Comparison of ENCODE assay signal across 9 cellular contexts in the genomic region with DNA sequence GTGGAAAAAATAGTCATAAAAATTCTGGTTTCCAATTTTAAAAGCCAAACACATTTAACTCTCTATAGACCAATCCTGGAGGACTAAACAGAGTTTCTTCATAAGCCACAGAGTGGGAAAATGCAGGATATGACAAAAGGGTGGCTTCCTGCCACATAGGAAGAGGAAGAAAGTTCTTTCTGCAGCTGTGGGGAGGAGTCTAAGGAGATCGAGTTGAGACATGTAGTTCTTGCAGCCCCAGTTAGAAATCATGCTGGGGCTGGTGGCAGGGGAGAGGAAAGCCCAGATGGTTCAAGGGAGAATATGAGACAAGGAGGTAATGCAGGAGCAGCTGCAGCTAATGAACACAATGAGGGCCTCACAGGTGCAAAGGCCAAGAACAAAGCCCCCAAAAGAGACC.
DNase-seq lines count a peak whose midpoint lies in the region; ATAC-seq and TF ChIP-seq lines count a peak whose summit lies in the region.
"Had no signal": no experiment of that assay in that cellular context is flagged by ENCODE, and none has a peak within 500 bp of the region (broad histone marks: within the 10 kb centered on the region; RNA-seq: fewer than 3 reads in every experiment).

No MANE protein-coding gene starts in this region.

- H3K27ac ChIP-seq in CD4-positive, alpha-beta T cell (ENCODE audit: low read depth, low read length), result no peak overlapping the region

- DNase-seq in AG20443 (ENCODE audit: low spot score), result peak; percentile 26
- DNase-seq in H7, result peak; percentile 30
- peak; percentile 41 for DNase-seq in SKM-1 (lab: John Stamatoyannopoulos, UW; ENCODE audit: unreplicated experiment)
- peak; percentile 12 for DNase-seq in germinal center (ENCODE audit: low spot score)
- no peak for DNase-seq in NCI-H748 treated with DMSO at 0.1 percent for 48 hours (lab: John Stamatoyannopoulos, UW)
- no peak for DNase-seq in CD4-positive, alpha-beta T cell
- DNase-seq in stimulated activated CD4-positive, alpha-beta T cell treated with anti-CD3 and anti-CD28 coated beads, Interleukin-1b, Interleukin-23, amount 100 ng/mL, for 48 hours, result no peak
- no peak for DNase-seq in C1 segment of cervical spinal cord (lab: John Stamatoyannopoulos, UW)
- DNase-seq: activated B cell treated with CpG ODN at 0.5 μM for 24 hours had no signal

- H3K27ac Mint-ChIP-seq in CD4-positive, alpha-beta T cell, result no peak overlapping the region
- H3K27ac Mint-ChIP-seq: activated B cell treated with CpG ODN at 0.5 μM for 24 hours had no signal

- POLR2A ChIA-PET in CD4-positive, alpha-beta T cell (lab: Charles Lee), result no interaction called here

- no peaks in the 10 kb centered on the region for H3K36me3 Mint-ChIP-seq in CD4-positive, alpha-beta T cell (ENCODE audit: low read depth)

- H3K27me3 Mint-ChIP-seq in CD4-positive, alpha-beta T cell, result no peaks in the 10 kb centered on the region

- H3K9me3 ChIP-seq in CD4-positive, alpha-beta T cell (ENCODE audit: control insufficient read depth, low read length), result no peaks in the 10 kb centered on the region

- H3K27me3 ChIP-seq in H7 (ENCODE audit: control insufficient read depth, insufficient read depth, low read length), result no peaks in the 10 kb centered on the region
- peaks cover 3% of the 10 kb centered on the region for H3K27me3 ChIP-seq in CD4-positive, alpha-beta T cell (ENCODE audit: control insufficient read depth, insufficient read depth, low read length)

- H3K4me3 Mint-ChIP-seq in CD4-positive, alpha-beta T cell, result no peak overlapping the region
- H3K4me3 Mint-ChIP-seq: activated B cell treated with CpG ODN at 0.5 μM for 24 hours had no signal

- H3K36me3 ChIP-seq in H7 (replicated peaks; ENCODE audit: control insufficient read depth, insufficient read depth, low read length), result no peaks in the 10 kb centered on the region

- ATAC-seq in CD4-positive, alpha-beta T cell (ENCODE audit: poor library complexity), result no peak

- no peaks in the 10 kb centered on the region for H3K9me3 Mint-ChIP-seq in CD4-positive, alpha-beta T cell
- H3K9me3 Mint-ChIP-seq: activated B cell treated with CpG ODN at 0.5 μM for 24 hours had no signal

- no peak overlapping the region for H3K4me3 ChIP-seq in H7 (ENCODE audit: insufficient read depth, low read depth, low read length)

- TF ChIP-seq CTCF in CD4-positive, alpha-beta T cell (IDR thresholded peaks at IDR 0.05), result no peak

- peaks cover 10% of the 10 kb centered on the region for H3K4me1 Mint-ChIP-seq in CD4-positive, alpha-beta T cell (ENCODE audit: low read depth)

- CTCF ChIA-PET in CD4-positive, alpha-beta T cell (lab: Charles Lee), result interaction anchor here (0.9 kb wide), 1 partner anchor 119 kb away, joined by 3 read pairs; no protein-coding TSS in a partner anchor

- intact Hi-C loops in CD4-positive, alpha-beta T cell (cut with DNase I, micrococcal nuclease), result no loop called here

Comparison
In these comparisons a context has a peak if more than half of its experiments do, and no peak if none do; other contexts are left out.
1. DNase-seq: peak in AG20443 (single experiment), H7 (single experiment), SKM-1 (single experiment) and germinal center (single experiment); none in NCI-H748 treated with DMSO at 0.1 percent for 48 hours (single experiment), CD4-positive, alpha-beta T cell (0 of 10), stimulated activated CD4-positive, alpha-beta T cell treated with anti-CD3 and anti-CD28 coated beads, Interleukin-1b, Interleukin-23, amount 100 ng/mL, for 48 hours (single experiment) and C1 segment of cervical spinal cord (0 of 14).